27 cellular contexts compared by ENCODE assay signal in the genomic region with DNA sequence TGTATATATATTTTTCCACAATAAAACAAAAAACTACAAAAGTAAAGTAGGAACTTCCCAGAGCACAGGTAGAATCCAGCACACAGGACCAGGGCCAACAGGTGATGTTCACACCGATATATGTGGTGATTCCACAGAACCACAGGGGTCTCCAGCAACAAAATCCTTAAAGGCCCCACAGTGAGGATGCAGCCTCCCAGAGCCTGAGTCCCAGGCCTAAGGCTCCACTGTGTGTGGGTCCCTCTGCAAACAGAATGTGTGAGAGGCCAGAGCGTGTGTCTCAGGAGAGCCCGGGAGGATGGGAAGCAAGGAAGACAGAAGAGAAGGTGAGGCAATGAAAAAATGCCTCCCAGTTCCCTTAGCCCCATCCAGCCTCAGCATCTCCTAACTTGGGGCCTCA.
"Had no signal": no experiment of that assay in that cellular context is flagged by ENCODE, and none has a peak within 500 bp of the region (broad histone marks: within the 10 kb centered on the region; RNA-seq: fewer than 3 reads in every experiment).

No MANE protein-coding gene starts in this region.

- H3K27ac ChIP-seq: neural progenitor cell, neutrophil, pancreas, psoas muscle, right lobe of liver, skin epidermis, spleen, thoracic aorta, thyroid gland, tibial nerve, vagina had no signal

- H3K4me1 ChIP-seq: neural progenitor cell, pancreas, psoas muscle, right lobe of liver, spleen, thyroid gland, tibial nerve, vagina had no signal

- H3K9me3 ChIP-seq: neutrophil, pancreas, psoas muscle, right lobe of liver, spleen, thoracic aorta, thyroid gland, tibial nerve, vagina had no signal

- DNase-seq: naive thymus-derived CD4-positive, alpha-beta T cell; natural killer cell; nucleus accumbens; pancreas; psoas muscle; right cardiac atrium; right lobe of liver; spleen; stimulated activated CD4-positive, alpha-beta T cell treated with anti-CD3 and anti-CD28 coated beads, Interleukin-12 subunit alpha, Interleukin-12 subunit beta, amount 100 ng/mL, for 4 hours; stimulated activated CD4-positive, alpha-beta T cell treated with anti-CD3 and anti-CD28 coated beads, Interleukin-1b, Interleukin-23, amount 100 ng/mL, for 48 hours; stimulated activated CD4-positive, alpha-beta T cell treated with anti-CD3 and anti-CD28 coated beads, Interleukin-4, amount 100 ng/mL, for 1 hour; stimulated activated CD4-positive, alpha-beta T cell treated with anti-CD3 and anti-CD28 coated beads, Interleukin-4, amount 100 ng/mL, for 4 hours; stimulated activated CD8-positive, alpha-beta memory T cell treated with anti-CD3 and anti-CD28 coated beads, Interleukin-4, amount 100 ng/mL, for 48 hours; stimulated activated naive CD4-positive, alpha-beta T cell; stimulated activated naive CD8-positive, alpha-beta T cell treated with anti-CD3 and anti-CD28 coated beads, Interleukin-15, amount 100 ng/mL, for 72 hours; stimulated activated naive CD8-positive, alpha-beta T cell treated with anti-CD3 and anti-CD28 coated beads, Interleukin-15, Interleukin-2, amounts not matched to agents 100 U/mL and 50 U/mL, for 24 hours; substantia nigra; thyroid gland; trophoblast cell had no signal

- H3K36me3 ChIP-seq: neural progenitor cell, neutrophil, pancreas, right lobe of liver, spleen, thoracic aorta, thyroid gland, tibial nerve, vagina had no signal

- H3K4me2 ChIP-seq: neural progenitor cell, smooth muscle cell had no signal

- H3K27me3 ChIP-seq: neural progenitor cell, neutrophil, pancreas, right lobe of liver, thyroid gland, tibial nerve, vagina had no signal

- H3K4me3 ChIP-seq: neural progenitor cell, pancreas, psoas muscle, right lobe of liver, skin epidermis, smooth muscle cell, spleen, thoracic aorta, thyroid gland, tibial nerve, vagina had no signal

- ATAC-seq: naive thymus-derived CD4-positive, alpha-beta T cell; natural killer cell; pancreas; psoas muscle; right cardiac atrium; right lobe of liver; stimulated activated memory B cell treated with anti-CD40 and anti-IgM and Interleukin-4, amounts not matched to agents 10 μg/mL and 1 μg/mL and 100 μg/mL, for 72 hours; stimulated activated naive CD8-positive, alpha-beta T cell treated with anti-CD3 and anti-CD28 coated beads, Interleukin-15, amount 100 ng/mL, for 72 hours; stimulated activated naive CD8-positive, alpha-beta T cell treated with anti-CD3 and anti-CD28 coated beads, Interleukin-15, Interleukin-2, amounts not matched to agents 100 U/mL and 50 U/mL, for 24 hours had no signal

- H3K9ac ChIP-seq: neural progenitor cell had no signal

- H2AFZ ChIP-seq: neural progenitor cell had no signal
